ENCODE assay signal across 26 cellular contexts in the genomic region with DNA sequence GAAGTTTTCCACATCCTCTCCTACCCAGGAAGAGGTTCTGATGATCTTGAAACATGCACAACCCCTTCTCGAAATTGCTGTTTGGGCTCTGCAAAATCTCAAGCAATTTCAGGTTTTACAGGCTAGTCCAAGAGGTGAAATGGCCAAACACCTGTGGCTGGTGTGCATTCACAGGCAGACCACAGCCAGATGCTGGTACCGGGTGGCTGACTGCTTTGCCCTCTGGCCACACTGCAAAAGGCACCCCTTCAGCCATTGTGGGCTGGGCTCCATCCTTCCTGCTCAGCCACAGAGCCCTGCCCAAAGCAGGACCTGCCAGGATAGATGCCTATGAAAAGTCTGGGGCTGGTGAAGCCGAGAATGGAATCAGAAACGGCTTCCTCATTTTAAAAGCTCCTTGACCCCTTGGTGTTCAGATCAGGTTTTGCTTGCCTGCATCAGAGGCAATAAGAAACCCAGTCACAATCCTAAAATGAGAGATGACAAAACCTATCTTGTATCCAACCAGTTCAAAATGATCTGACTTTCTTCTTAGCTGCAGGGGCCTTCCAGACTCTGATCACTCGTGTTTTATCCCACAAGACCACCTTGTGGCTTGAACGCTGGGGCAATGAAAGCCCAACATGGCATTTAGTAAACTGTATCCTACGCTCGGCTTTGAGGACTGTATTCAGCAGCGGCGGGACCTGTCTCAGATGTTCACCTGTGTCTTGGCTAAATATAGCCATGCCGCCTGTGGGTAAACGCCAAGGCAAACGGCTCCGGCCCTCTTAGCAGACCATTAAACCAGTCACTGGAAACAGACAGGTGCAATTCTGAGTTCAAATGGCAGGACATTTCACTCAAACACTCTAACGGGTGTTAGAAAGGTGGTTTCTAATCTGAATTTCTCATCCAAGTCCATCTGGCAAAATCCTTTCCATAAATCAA. TPM values are rescaled to one million over a fixed set of nuclear protein-coding genes. Genes with fewer than 3 reads are reported as not detected.
A peak's percentile ranks its signal among the peaks of the same experiment; 100 is the strongest.
DNase-seq lines count a peak whose midpoint lies in the region; ATAC-seq and TF ChIP-seq lines count a peak whose summit lies in the region.
"Had no signal": no experiment of that assay in that cellular context is flagged by ENCODE, and none has a peak within 500 bp of the region (broad histone marks: within the 10 kb centered on the region; RNA-seq: fewer than 3 reads in every experiment).

No MANE protein-coding gene starts in this region.

- peak overlapping the region; percentile 2; the same call in 1 of the 2 replicates for H3K4me2 ChIP-seq in OCI-LY7 (ENCODE audit: low read length)
- H3K4me2 ChIP-seq: A549, BLaER1 had no signal

- CTCF ChIA-PET in OCI-LY7 (lab: Charles Lee; ENCODE audit: unreplicated experiment) = interaction anchor here (0.6 kb wide), 1 partner anchor 22 kb away, joined by 3 read pairs; no protein-coding TSS in a partner anchor

- peaks cover 4% of the 10 kb centered on the region for H3K9me3 Mint-ChIP-seq in activated T-helper 1 cell treated with anti-CD3 and anti-CD28 coated beads, Interleukin-12 subunit alpha, Interleukin-12 subunit beta, Interleukin-2, Interleukin-4 antibody, amounts not matched to agents 30 ng/mL and 10 ng/mL and 1 ng/mL, durations not matched to agents 14 hours and 24 hours and 36 hours
- H3K9me3 Mint-ChIP-seq: activated B cell treated with CpG ODN at 0.5 μM for 24 hours had no signal

- H3K4me1 Mint-ChIP-seq in activated T-helper 1 cell treated with anti-CD3 and anti-CD28 coated beads, Interleukin-12 subunit alpha, Interleukin-12 subunit beta, Interleukin-2, Interleukin-4 antibody, amounts not matched to agents 30 ng/mL and 10 ng/mL and 1 ng/mL, durations not matched to agents 14 hours and 24 hours and 36 hours (ENCODE audit: low read depth) = no peaks in the 10 kb centered on the region
- H3K4me1 Mint-ChIP-seq: activated B cell treated with CpG ODN at 0.5 μM for 24 hours had no signal

- no peaks in the 10 kb centered on the region for H3K36me3 Mint-ChIP-seq in activated T-helper 1 cell treated with anti-CD3 and anti-CD28 coated beads, Interleukin-12 subunit alpha, Interleukin-12 subunit beta, Interleukin-2, Interleukin-4 antibody, amounts not matched to agents 30 ng/mL and 10 ng/mL and 1 ng/mL, durations not matched to agents 14 hours and 24 hours and 36 hours (ENCODE audit: low read depth)

- H3K27ac ChIP-seq in OCI-LY7 (ENCODE audit: low read depth, low read length, poor library complexity, severe bottlenecking) = peak overlapping the region; percentile 16
- H3K27ac ChIP-seq in gastrocnemius medialis = peak overlapping the region; percentile 29 to 68 (median 53)
- no peak overlapping the region for H3K27ac ChIP-seq in right lobe of liver
- H3K27ac ChIP-seq: A549, BLaER1, esophagus muscularis mucosa, RWPE1, sigmoid colon had no signal

- no peak overlapping the region for H3K27ac Mint-ChIP-seq in activated T-helper 1 cell treated with anti-CD3 and anti-CD28 coated beads, Interleukin-12 subunit alpha, Interleukin-12 subunit beta, Interleukin-2, Interleukin-4 antibody, amounts not matched to agents 30 ng/mL and 10 ng/mL and 1 ng/mL, durations not matched to agents 14 hours and 24 hours and 36 hours
- H3K27ac Mint-ChIP-seq: activated B cell treated with CpG ODN at 0.5 μM for 24 hours, nephron had no signal

- H3K4me3 ChIP-seq in OCI-LY7 (ENCODE audit: low read depth, low read length, poor library complexity, severe bottlenecking) (no peak overlapping the region), gastrocnemius medialis (no peak overlapping the region), right lobe of liver (no peak overlapping the region)
- H3K4me3 ChIP-seq: A549, BLaER1, esophagus muscularis mucosa, sigmoid colon had no signal

- intact Hi-C loops in OCI-LY7 (cut with micrococcal nuclease; ENCODE audit: unreplicated experiment) = no loop called here
- intact Hi-C loops in gastrocnemius medialis (cut with DNase I; ENCODE audit: low total_unique reads) = no loop called here
- intact Hi-C loops in activated T-helper 1 cell treated with anti-CD3 and anti-CD28 coated beads, Interleukin-12 subunit alpha, Interleukin-12 subunit beta, Interleukin-2, Interleukin-4 antibody, amounts not matched to agents 30 ng/mL and 10 ng/mL and 1 ng/mL, durations not matched to agents 14 hours and 24 hours and 36 hours (cut with micrococcal nuclease) = no loop called here
- intact Hi-C loops in cardiac septum (cut with DNase I) = no loop called here
- intact Hi-C loops in right lobe of liver (cut with DNase I) = no loop called here

- 85% methylated on average over 13 of the region's 15 CpGs for WGBS in right lobe of liver (ENCODE audit: insufficient coverage, low coverage, low lambda C conversion rate, missing lambda C conversion rate)

- H3K4me3 Mint-ChIP-seq in activated T-helper 1 cell treated with anti-CD3 and anti-CD28 coated beads, Interleukin-12 subunit alpha, Interleukin-12 subunit beta, Interleukin-2, Interleukin-4 antibody, amounts not matched to agents 30 ng/mL and 10 ng/mL and 1 ng/mL, durations not matched to agents 14 hours and 24 hours and 36 hours = no peak overlapping the region
- H3K4me3 Mint-ChIP-seq: activated B cell treated with CpG ODN at 0.5 μM for 24 hours, brain, nephron had no signal

- DNase-seq in NCI-H2171 treated with DMSO at 0.1 percent for 48 hours (lab: John Stamatoyannopoulos, UW) (peak; percentile 96), NCI-H2171 (lab: John Stamatoyannopoulos, UW) (no peak), NCI-H187 treated with DMSO at 0.1 percent for 48 hours (lab: John Stamatoyannopoulos, UW) (peak; percentile 58), OCI-LY7 (ENCODE audit: low spot score) (peak; percentile 23), gastrocnemius medialis (peak; percentile 26 to 39), cardiac septum (ENCODE audit: low spot score) (no peak), right lobe of liver (no peak)
- DNase-seq in activated T-helper 1 cell treated with anti-CD3 and anti-CD28 coated beads, Interleukin-12 subunit alpha, Interleukin-12 subunit beta, Interleukin-2, Interleukin-4 antibody, amounts not matched to agents 30 ng/mL and 10 ng/mL and 1 ng/mL, durations not matched to agents 14 hours and 24 hours and 36 hours (ENCODE audit: low spot score) = no peak
- DNase-seq: activated B cell treated with CpG ODN at 0.5 μM for 24 hours; activated CD4-positive, alpha-beta T cell treated with anti-CD3 and anti-CD28 coated beads, Interleukin-2, amount 50 U/mL, for 48 hours; activated CD8-positive, alpha-beta memory T cell treated with anti-CD3 and anti-CD28 coated beads, Interleukin-2, amount 50 U/mL, for 48 hours; activated effector memory CD4-positive, alpha-beta T cell treated with anti-CD3 and anti-CD28 coated beads, Interleukin-2, amount 50 U/mL, for 16 hours; Caco-2; effector memory CD4-positive, alpha-beta T cell; HCEC 1CT; hippocampal formation; NCI-H2227 treated with DMSO at 0.1 percent for 48 hours; sigmoid colon; T-helper 9 cell had no signal

- no peak for TF ChIP-seq POLR2A in gastrocnemius medialis (IDR thresholded peaks at IDR 0.05)
- no peak for TF ChIP-seq POLR2A in right lobe of liver (IDR thresholded peaks at IDR 0.05)

- POLR2A ChIA-PET in OCI-LY7 (lab: Charles Lee) = interaction anchor here (0.6 kb wide), 1 partner anchor 36 kb away, joined by 3 read pairs; no protein-coding TSS in a partner anchor

- no peaks in the 10 kb centered on the region for H3K4me1 ChIP-seq in OCI-LY7 (ENCODE audit: insufficient read depth, low read length, poor library complexity, severe bottlenecking)
- H3K4me1 ChIP-seq in gastrocnemius medialis = peaks cover 16 to 23% of the 10 kb centered on the region in 2 donors
- peaks cover 0 to 32% (median 13%) of the 10 kb centered on the region in 4 donors for H3K4me1 ChIP-seq in right lobe of liver
- H3K4me1 ChIP-seq: A549, BLaER1, Caco-2 had no signal

- in situ Hi-C loops in gastrocnemius medialis (cut with MboI; ENCODE audit: low sequenced_read_pairs in 4 of 4) = no loop called here

- H3K9me2 ChIP-seq in OCI-LY7 (ENCODE audit: insufficient read depth, low read length) = no peaks in the 10 kb centered on the region

- H4K20me1 ChIP-seq in OCI-LY7 (ENCODE audit: insufficient read depth, low read length) = no peaks in the 10 kb centered on the region
- H4K20me1 ChIP-seq: BLaER1 had no signal

- ATAC-seq in gastrocnemius medialis (peak; percentile 75 to 80), right lobe of liver (no peak)
- ATAC-seq: A549 had no signal

- H3K27me3 Mint-ChIP-seq in activated T-helper 1 cell treated with anti-CD3 and anti-CD28 coated beads, Interleukin-12 subunit alpha, Interleukin-12 subunit beta, Interleukin-2, Interleukin-4 antibody, amounts not matched to agents 30 ng/mL and 10 ng/mL and 1 ng/mL, durations not matched to agents 14 hours and 24 hours and 36 hours (ENCODE audit: insufficient read depth) = peaks cover 8% of the 10 kb centered on the region

- no peaks in the 10 kb centered on the region for H3K36me3 ChIP-seq in OCI-LY7 (ENCODE audit: insufficient read depth, low read length)
- no peaks in the 10 kb centered on the region for H3K36me3 ChIP-seq in gastrocnemius medialis
- peaks cover 0 to 10% (median 0%) of the 10 kb centered on the region in 4 donors for H3K36me3 ChIP-seq in right lobe of liver
- H3K36me3 ChIP-seq: BLaER1, esophagus muscularis mucosa, sigmoid colon had no signal

- BruUV-seq in OCI-LY7 (replicated peaks; lab: Mats Ljungman, UMichigan) = no TSS peak

- H2AFZ ChIP-seq in OCI-LY7 (ENCODE audit: low read length) = peak overlapping the region; percentile 21; the same call in 1 of the 2 replicates

- H3K9me3 ChIP-seq in OCI-LY7 (ENCODE audit: low read length) (peaks cover 5% of the 10 kb centered on the region; the same call in 1 of the 2 replicates), gastrocnemius medialis (no peaks in the 10 kb centered on the region), right lobe of liver (no peaks in the 10 kb centered on the region)
- H3K9me3 ChIP-seq: sigmoid colon had no signal

- no peak for TF ChIP-seq CTCF in OCI-LY7 (conservative IDR thresholded peaks at IDR 0.05; ENCODE audit: low read length)
- TF ChIP-seq CTCF in gastrocnemius medialis (IDR thresholded peaks at IDR 0.05 in 4 of 5, conservative IDR thresholded peaks at IDR 0.05 in 1 of 5) = no peak
- no peak for TF ChIP-seq CTCF in right lobe of liver (IDR thresholded peaks at IDR 0.05)

- H3K27me3 ChIP-seq in gastrocnemius medialis (no peaks in the 10 kb centered on the region), right lobe of liver (no peaks in the 10 kb centered on the region)
- H3K27me3 ChIP-seq: BLaER1, esophagus muscularis mucosa, sigmoid colon had no signal

- no peaks in the 10 kb centered on the region for H3K79me2 ChIP-seq in OCI-LY7 (ENCODE audit: insufficient read depth, low read depth, low read length)

RNA-seq across cellular contexts. Expression of a gene that starts 49.6 kb away (rescaled TPM):
- total RNA-seq in OCI-LY7 (2014; rRNA removed; shearing (Covaris generic)) = 0.49 TPM in 1 of 2 replicates, not detected in the other
- 0.11 and 0.29 TPM in 2 replicates for total RNA-seq in OCI-LY7 (2022)
- total RNA-seq in gastrocnemius medialis = 1 to 10 TPM; 3.8 to 6.9 (median 6.1) TPM
- total RNA-seq in activated T-helper 1 cell treated with anti-CD3 and anti-CD28 coated beads, Interleukin-12 subunit alpha, Interleukin-12 subunit beta, Interleukin-2, Interleukin-4 antibody, amounts not matched to agents 30 ng/mL and 10 ng/mL and 1 ng/mL, durations not matched to agents 14 hours and 24 hours and 36 hours = 2.0 and 2.2 TPM in 2 replicates
- total RNA-seq in cardiac septum = 1.5 TPM
- 10 to 100 TPM; 29.0 to 89.0 (median 32.4) TPM for total RNA-seq in right lobe of liver
- total RNA-seq: mononuclear cell had no signal

Comparison
In these comparisons a context has a peak if more than half of its experiments do, and no peak if none do; other contexts are left out.
1. DNase-seq: peak in NCI-H2171 treated with DMSO at 0.1 percent for 48 hours (single experiment), NCI-H187 treated with DMSO at 0.1 percent for 48 hours (single experiment), OCI-LY7 (single experiment) and gastrocnemius medialis (2 of 2); none in NCI-H2171 (single experiment), activated T-helper 1 cell treated with anti-CD3 and anti-CD28 coated beads, Interleukin-12 subunit alpha, Interleukin-12 subunit beta, Interleukin-2, Interleukin-4 antibody, amounts not matched to agents 30 ng/mL and 10 ng/mL and 1 ng/mL, durations not matched to agents 14 hours and 24 hours and 36 hours (single experiment), cardiac septum (single experiment) and right lobe of liver (0 of 3).
2. H3K27ac ChIP-seq: peak in OCI-LY7 (single experiment) and gastrocnemius medialis (4 of 4); none in right lobe of liver (0 of 3).
3. ATAC-seq: peak in gastrocnemius medialis (2 of 2); none in right lobe of liver (0 of 4).